ENCODE assay signal across 17 cellular contexts in the genomic region with DNA sequence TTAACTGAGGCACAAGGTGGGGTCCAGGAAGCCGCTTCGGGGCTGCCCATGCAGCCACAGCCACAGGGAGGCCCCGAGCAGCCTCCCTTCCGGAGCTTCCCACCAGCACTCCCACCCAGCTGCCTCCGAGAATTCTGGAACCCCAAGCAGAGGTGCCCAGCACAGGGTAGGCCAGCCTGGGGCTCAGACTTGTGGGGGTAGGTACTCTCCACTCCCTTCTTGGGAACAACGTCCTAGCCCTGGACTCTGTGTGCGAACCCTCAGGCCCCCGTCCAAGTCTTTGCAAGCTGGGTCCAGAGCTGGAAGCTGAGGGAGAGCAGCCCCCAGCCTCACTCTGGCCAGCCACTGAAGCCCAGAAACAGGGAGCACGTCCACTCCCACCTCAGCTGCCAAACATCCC.
"Had no signal": no experiment of that assay in that cellular context is flagged by ENCODE, and none has a peak within 500 bp of the region (broad histone marks: within the 10 kb centered on the region; RNA-seq: fewer than 3 reads in every experiment).

No MANE protein-coding gene starts in this region.

- H3K27me3 ChIP-seq: cardiac muscle cell, thyroid gland had no signal

- H3K36me3 ChIP-seq: cardiac muscle cell, thyroid gland, WERI-Rb-1 had no signal

- H3K9me3 Mint-ChIP-seq: activated T-helper 1 cell treated with anti-CD3 and anti-CD28 coated beads, Interleukin-12 subunit alpha, Interleukin-12 subunit beta, Interleukin-2, Interleukin-4 antibody, amounts not matched to agents 30 ng/mL and 10 ng/mL and 1 ng/mL, durations not matched to agents 14 hours and 24 hours and 36 hours; nephron had no signal

- H3K4me3 Mint-ChIP-seq: activated naive CD8-positive, alpha-beta T cell; activated T-helper 1 cell treated with anti-CD3 and anti-CD28 coated beads, Interleukin-12 subunit alpha, Interleukin-12 subunit beta, Interleukin-2, Interleukin-4 antibody, amounts not matched to agents 30 ng/mL and 10 ng/mL and 1 ng/mL, durations not matched to agents 14 hours and 24 hours and 36 hours; nephron had no signal

- H3K36me3 Mint-ChIP-seq: activated naive CD8-positive, alpha-beta T cell had no signal

- H3K4me3 ChIP-seq: cardiac muscle cell, lung, thyroid gland had no signal

- H3K27ac ChIP-seq: cardiac muscle cell, thyroid gland had no signal

- H3K9me3 ChIP-seq: thyroid gland had no signal

- DNase-seq: activated CD4-positive, alpha-beta T cell treated with anti-CD3 and anti-CD28 coated beads, Interleukin-2, amount 50 U/mL, for 48 hours; activated gamma-delta T cell treated with Interleukin-2 at 50 U/mL for 16 hours; amniotic stem cell; dermis blood vessel endothelial cell; foreskin melanocyte; left cardiac atrium; occipital lobe; retina; stimulated activated naive CD4-positive, alpha-beta T cell treated with Interleukin-2 at 50 U/mL for 16 hours; T-helper 2 cell; thyroid gland had no signal

- H3K27ac Mint-ChIP-seq: activated naive CD8-positive, alpha-beta T cell; activated T-helper 1 cell treated with anti-CD3 and anti-CD28 coated beads, Interleukin-12 subunit alpha, Interleukin-12 subunit beta, Interleukin-2, Interleukin-4 antibody, amounts not matched to agents 30 ng/mL and 10 ng/mL and 1 ng/mL, durations not matched to agents 14 hours and 24 hours and 36 hours had no signal

- H3K27me3 Mint-ChIP-seq: activated naive CD8-positive, alpha-beta T cell had no signal
